17 cellular contexts compared by ENCODE assay signal in genomic region chr2:171531836-171532450, GRCh38. TPM values are rescaled to one million over a fixed set of nuclear protein-coding genes. Genes with fewer than 3 reads are reported as not detected.
A peak's percentile ranks its signal among the peaks of the same experiment; 100 is the strongest.
DNase-seq lines count a peak whose midpoint lies in the region; ATAC-seq and TF ChIP-seq lines count a peak whose summit lies in the region.
"Had no signal": no experiment of that assay in that cellular context is flagged by ENCODE, and none has a peak within 500 bp of the region (broad histone marks: within the 10 kb centered on the region; RNA-seq: fewer than 3 reads in every experiment).

No MANE protein-coding gene starts in this region.

- no peaks in the 10 kb centered on the region for H3K9me2 ChIP-seq in GM23338 (ENCODE audit: insufficient read depth)

- POLR2A ChIA-PET in AG04450 (lab: Yijun Ruan, JAX) (interaction anchor here (0.6 to 1.8 kb wide), 3 partner anchors 9 to 371 kb away, joined by 3 to 17 read pairs (median 5); partner anchors contain the start of gene CYBRD1), T-cell (lab: Charles Lee) (interaction anchor here in 1 of 2 donors (0.6 kb wide), 1 partner anchor 1150 kb away, joined by 3 read pairs; no protein-coding TSS in a partner anchor)

- no peaks in the 10 kb centered on the region for H3F3A ChIP-seq in GM23338 (replicated peaks; ENCODE audit: low read depth)

- H3K36me3 ChIP-seq in GM23338 (ENCODE audit: insufficient read depth) = no peaks in the 10 kb centered on the region
- H3K36me3 ChIP-seq: neutrophil had no signal

- H3K27ac ChIP-seq in AG04450 (ENCODE audit: low read depth, low read length) (peak overlapping the region; percentile 21), GM23338 (ENCODE audit: low read depth) (no peak overlapping the region)
- H3K27ac ChIP-seq: neutrophil had no signal

- H3K27me3 ChIP-seq in AG04450 (ENCODE audit: control insufficient read depth, insufficient read depth, low read length) = no peaks in the 10 kb centered on the region
- H3K27me3 ChIP-seq in GM23338 (ENCODE audit: insufficient read depth) = no peaks in the 10 kb centered on the region
- H3K27me3 ChIP-seq: neutrophil had no signal

- ATAC-seq in HG03378 (IDR thresholded peaks at IDR 0.05; ENCODE audit: unreplicated experiment) (no peak), GM23338 (no peak), T-cell (replicated peaks in 1 of 4) (no peak), omental fat pad (ENCODE audit: low FRiP score) (no peak)
- ATAC-seq: activated T-cell treated with anti-CD3 and anti-CD28 coated beads, Interleukin-2, amount 50 U/mL, for 4 hours had no signal

- H3K27ac Mint-ChIP-seq in GM23338 = no peak overlapping the region
- H3K27ac Mint-ChIP-seq in T-cell = no peak overlapping the region
- H3K27ac Mint-ChIP-seq: activated naive CD8-positive, alpha-beta T cell treated with anti-CD3 and anti-CD28 coated beads for 36 hours had no signal

- H3K27me3 Mint-ChIP-seq in GM23338 (ENCODE audit: insufficient read depth, low read depth, poor library complexity) = peaks cover 3% of the 10 kb centered on the region
- H3K27me3 Mint-ChIP-seq in T-cell = peaks cover 26 to 40% of the 10 kb centered on the region in 2 donors

- DNase-seq in AG04450 (ENCODE audit: low read depth, low spot score) (no peak), LHCN-M2 (ENCODE audit: low read depth) (peak; percentile 59), astrocyte of the spinal cord (ENCODE audit: low read depth, low spot score) (peak; percentile 34), myocyte (ENCODE audit: low read depth) (peak; percentile 27), GM23338 (ENCODE audit: low spot score) (no peak), T-cell (no peak), omental fat pad (ENCODE audit: low spot score) (no peak)
- DNase-seq: activated CD4-positive, alpha-beta T cell treated with anti-CD3 and anti-CD28 coated beads, Interleukin-2, amount 50 U/mL, for 4 hours; activated naive CD8-positive, alpha-beta T cell treated with anti-CD3 and anti-CD28 coated beads for 36 hours; activated T-cell treated with anti-CD3 and anti-CD28 coated beads, Interleukin-2, amount 50 U/mL, for 4 hours; KG1; midbrain; NCI-H146; NCI-H345; SHP77 treated with DMSO at 0.1 percent for 48 hours had no signal

- no peak overlapping the region for H3K4me3 ChIP-seq in AG04450 (ENCODE audit: low read depth, low read length)
- H3K4me3 ChIP-seq in astrocyte of the spinal cord (ENCODE audit: low read depth, low read length) = no peak overlapping the region
- H3K4me3 ChIP-seq in GM23338 = no peak overlapping the region

- no peaks in the 10 kb centered on the region for H3K4me1 Mint-ChIP-seq in GM23338
- H3K4me1 Mint-ChIP-seq in T-cell = no peaks in the 10 kb centered on the region
- H3K4me1 Mint-ChIP-seq: activated naive CD8-positive, alpha-beta T cell treated with anti-CD3 and anti-CD28 coated beads for 36 hours had no signal

- no peaks in the 10 kb centered on the region for H3K9me3 ChIP-seq in AG04450 (ENCODE audit: control insufficient read depth, insufficient read depth, low read length)
- H3K9me3 ChIP-seq: neutrophil had no signal

- TF ChIP-seq CTCF in AG04450 (IDR thresholded peaks at IDR 0.05; ENCODE audit: low read depth, low read length) = no peak
- no peak for TF ChIP-seq CTCF in astrocyte of the spinal cord (IDR thresholded peaks at IDR 0.05; ENCODE audit: low read depth, low read length)
- no peak for TF ChIP-seq CTCF in GM23338 (conservative IDR thresholded peaks at IDR 0.05; ENCODE audit: low read depth in 2 of 2)
- TF ChIP-seq CTCF in omental fat pad (IDR thresholded peaks at IDR 0.05) = no peak

- peaks cover 5% of the 10 kb centered on the region; the same call in 2 of the 3 replicates for H3K9me3 Mint-ChIP-seq in GM23338
- H3K9me3 Mint-ChIP-seq in T-cell = peaks cover 0 to 7% (median 4%) of the 10 kb centered on the region in 3 donors

- CTCF ChIA-PET in AG04450 (lab: Charles Lee) = interaction anchor here (0.6 to 1.6 kb wide), 3 partner anchors 10 to 173 kb away, joined by 5 to 7 read pairs (median 6); no protein-coding TSS in a partner anchor
- CTCF ChIA-PET in T-cell (lab: Charles Lee) = interaction anchor here in 1 of 2 donors (0.6 kb wide), 1 partner anchor 16 kb away, joined by 5 read pairs; no protein-coding TSS in a partner anchor

- H3K79me2 ChIP-seq in GM23338 (replicated peaks; ENCODE audit: insufficient read depth) = peaks cover 27% of the 10 kb centered on the region

- in situ Hi-C loops in astrocyte of the spinal cord (cut with HindIII; ENCODE audit: low sequenced_read_pairs) = no loop called here

- H3K36me3 Mint-ChIP-seq in GM23338 (ENCODE audit: low read depth) = peaks cover 15% of the 10 kb centered on the region
- H3K36me3 Mint-ChIP-seq in T-cell = peaks cover 4% of the 10 kb centered on the region
- H3K36me3 Mint-ChIP-seq: activated naive CD8-positive, alpha-beta T cell treated with anti-CD3 and anti-CD28 coated beads for 36 hours had no signal

- no peak overlapping the region for H2AFZ ChIP-seq in GM23338

- no peaks in the 10 kb centered on the region for H3K4me1 ChIP-seq in GM23338 (ENCODE audit: insufficient read depth)

- no peak overlapping the region for H3K4me2 ChIP-seq in GM23338

- H3K4me3 Mint-ChIP-seq in GM23338 (no peak overlapping the region), T-cell (no peak overlapping the region)
- H3K4me3 Mint-ChIP-seq: activated naive CD8-positive, alpha-beta T cell treated with anti-CD3 and anti-CD28 coated beads for 36 hours; activated T-cell treated with anti-CD3 and anti-CD28 coated beads, Interleukin-2, amount 50 U/mL, for 4 hours had no signal

- no peaks in the 10 kb centered on the region for H4K20me1 ChIP-seq in GM23338 (replicated peaks; ENCODE audit: insufficient read depth)

TF ChIP-seq in GM23338, 12 proteins besides CTCF, POLR2A, EP300 and RAD21 (continues in another document):
- TF ChIP-seq NANOG (IDR thresholded peaks at IDR 0.05; ENCODE audit: borderline replicate concordance) (no peak), CREB1 (CRISPR knock-in tag; IDR thresholded peaks at IDR 0.05; ENCODE audit: low read depth) (no peak), POLR2AphosphoS5 (IDR thresholded peaks at IDR 0.05; ENCODE audit: low read depth) (no peak), ETS1 (IDR thresholded peaks at IDR 0.05) (no peak), JUNB (IDR thresholded peaks at IDR 0.05; ENCODE audit: unreplicated experiment) (no peak), EZH2phosphoT487 (IDR thresholded peaks at IDR 0.05; ENCODE audit: unreplicated experiment) (no peak), STAT1 (IDR thresholded peaks at IDR 0.05; ENCODE audit: unreplicated experiment) (no peak), REST (IDR thresholded peaks at IDR 0.05; ENCODE audit: unreplicated experiment) (no peak), EZH2 (IDR thresholded peaks at IDR 0.05; ENCODE audit: low read depth, unreplicated experiment) (no peak)

RNA-seq across cellular contexts. Expression of gene CYBRD1, which starts 9.7 kb away (rescaled TPM):
- polyA plus RNA-seq in AG04450 (2011; rRNA removed) = 115 and 157 TPM in 2 replicates
- 103 and 104 TPM in 2 replicates for polyA minus RNA-seq in AG04450 (2011; rRNA and poly(A)+ RNA removed)
- 102 and 120 TPM in 2 replicates for total RNA-seq in LHCN-M2 (2014; rRNA removed)
- 62.0 TPM for polyA plus RNA-seq in LHCN-M2 (2012)
- total RNA-seq in myocyte = 163 and 175 TPM in 2 replicates
- 199 TPM for polyA plus RNA-seq in myocyte (2012)
- total RNA-seq in GM23338 (2014; rRNA removed; shearing (Covaris generic)) = 5.3 and 8.2 TPM in 2 replicates
- 3.4 and 3.7 TPM in 2 replicates for polyA plus RNA-seq in GM23338 (2016; fragmentation: Nextera tagmentation; extraction: Ambion mirVana)
- 1 to 10 TPM in 3 of 5 donors, under 1 TPM in 2; 0.23 to 1.8 (median 1.0) TPM for total RNA-seq in T-cell
- 100 to 1,000 TPM; 296 to 494 (median 360) TPM for total RNA-seq in omental fat pad

Comparison
In these comparisons a context has a peak if more than half of its experiments do, and no peak if none do; other contexts are left out.
1. DNase-seq: peak in LHCN-M2 (single experiment), astrocyte of the spinal cord (single experiment) and myocyte (single experiment); none in AG04450 (single experiment), GM23338 (single experiment), T-cell (0 of 34) and omental fat pad (single experiment).
2. RNA of gene CYBRD1, which starts 9.7 kb away (total RNA-seq): 296 to 494 TPM in omental fat pad, 163 to 175 TPM in myocyte and 102 to 120 TPM in LHCN-M2; 5.3 to 8.2 TPM in GM23338 and 0.23 to 1.8 TPM in T-cell; every median in the first group is over 10 times any median in the second.